In the genomic region with DNA sequence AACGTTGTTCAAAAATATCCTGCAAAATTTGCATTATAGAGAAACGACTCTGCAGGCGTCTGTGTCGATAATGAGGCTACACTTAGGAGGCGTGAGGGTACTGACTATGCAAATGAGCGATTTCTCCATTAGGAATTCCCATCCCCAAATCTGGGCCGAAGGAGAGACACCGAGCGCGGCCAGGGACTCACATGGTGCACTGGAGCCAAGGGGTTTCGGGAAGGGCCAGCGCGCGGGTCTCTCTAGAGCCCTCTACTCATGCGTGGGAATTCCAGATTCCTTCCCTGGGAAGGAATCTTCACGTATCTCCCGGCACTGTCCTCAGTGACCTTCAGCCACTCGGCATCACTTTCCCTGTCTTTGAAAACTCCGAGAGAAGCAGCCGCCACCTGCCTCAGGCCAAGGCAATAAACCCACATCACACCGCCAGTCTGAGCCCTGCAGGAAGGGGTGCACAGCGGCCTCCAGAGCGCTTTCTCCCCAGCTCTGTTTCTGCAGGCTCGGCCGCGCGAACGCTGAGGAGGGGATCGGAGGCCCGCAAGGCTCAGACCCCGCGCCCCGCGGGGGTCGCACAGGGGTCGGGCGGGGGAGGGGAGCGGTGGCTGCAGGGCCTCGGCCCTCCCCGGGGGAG, we compare ENCODE assay signal across 8 cellular contexts. TPM values are rescaled to one million over a fixed set of nuclear protein-coding genes. Genes with fewer than 3 reads are reported as not detected.
DNase-seq lines count a peak whose midpoint lies in the region; ATAC-seq and TF ChIP-seq lines count a peak whose summit lies in the region.

No MANE protein-coding gene starts in this region.

- TF ChIP-seq CTCF in cardiac muscle cell (IDR thresholded peaks at IDR 0.05; ENCODE audit: low read depth, low read length), result no peak

- intact Hi-C loops in posterior vena cava (cut with DNase I), result no loop called here

- no peaks in the 10 kb centered on the region for H3K36me3 ChIP-seq in cardiac muscle cell

- H3K9me3 ChIP-seq in cardiac muscle cell (ENCODE audit: low read depth), result no peaks in the 10 kb centered on the region

- peak overlapping the region; percentile 75 for H3K4me3 ChIP-seq in cardiac muscle cell

- ATAC-seq in GM19438 (IDR thresholded peaks at IDR 0.05; ENCODE audit: low read depth, unreplicated experiment) (peak; percentile 58), HG03460 (IDR thresholded peaks at IDR 0.05; ENCODE audit: unreplicated experiment) (peak; percentile 52)

- H3K4me1 ChIP-seq in cardiac muscle cell (ENCODE audit: low read depth), result peaks cover 23% of the 10 kb centered on the region

- peak; percentile 71 for DNase-seq in Caki2 (ENCODE audit: low read depth)
- peak; percentile 75 for DNase-seq in NCI-H774 (lab: John Stamatoyannopoulos, UW)
- peak; percentile 56 for DNase-seq in activated gamma-delta T cell (lab: John Stamatoyannopoulos, UW)
- DNase-seq in cardiac muscle cell (ENCODE audit: low read depth in 1 of 2, low spot score in 1 of 2), result peak in 1 of 2 donors; percentile 79
- DNase-seq in posterior vena cava (ENCODE audit: low spot score), result peak; percentile 86
- no peak for DNase-seq in midbrain (lab: John Stamatoyannopoulos, UW)

- H3K27ac ChIP-seq in cardiac muscle cell, result peak overlapping the region; percentile 94

- in situ Hi-C loops in Caki2 (cut with HindIII; ENCODE audit: low pct_unique_long_range_greater_than_20kb, low sequenced_read_pairs), result no loop called here

- no peaks in the 10 kb centered on the region for H3K27me3 ChIP-seq in cardiac muscle cell

RNA-seq across cellular contexts. Expression of a gene that starts 0.7 kb away (rescaled TPM):
- total RNA-seq in Caki2 (2014; rRNA removed; shearing (Covaris generic); ENCODE audit: low replicate concordance), result 22.6 and 26.6 TPM in 2 replicates
- total RNA-seq in cardiac muscle cell, result 35.6 and 51.0 TPM in 2 replicates
- 19.3 and 21.8 TPM in 2 replicates for polyA plus RNA-seq in cardiac muscle cell
- total RNA-seq in posterior vena cava, result 10 to 100 TPM; 54.9 to 58.3 TPM
